In genomic region chr1:185734929-185735666, GRCh38 we compare ENCODE assay signal across 9 cellular contexts. TPM values are rescaled to one million over a fixed set of nuclear protein-coding genes. Genes with fewer than 3 reads are reported as not detected.
DNase-seq lines count a peak whose midpoint lies in the region; FAIRE-seq and TF ChIP-seq lines count a peak whose summit lies in the region.
"Had no signal": no experiment of that assay in that cellular context is flagged by ENCODE, and none has a peak within 500 bp of the region (broad histone marks: within the 10 kb centered on the region; RNA-seq: fewer than 3 reads in every experiment).

No MANE protein-coding gene starts in this region.

- FAIRE-seq in H54 (lab: Jason Lieb, UNC) = no peak

- no peaks in the 10 kb centered on the region for H3K9me3 ChIP-seq in AG04450 (ENCODE audit: control insufficient read depth, insufficient read depth, low read length)
- peaks cover 0 to 5% of the 10 kb centered on the region in 2 donors for H3K9me3 ChIP-seq in muscle layer of duodenum (ENCODE audit: control insufficient read depth in 1 of 2, low read length in 2 of 2)
- H3K9me3 ChIP-seq in colonic mucosa = no peaks in the 10 kb centered on the region

- H3K4me3 ChIP-seq in AG04450 (ENCODE audit: low read depth, low read length) (peak overlapping the region; percentile 64), coronary artery (peak overlapping the region; percentile 86), muscle layer of duodenum (ENCODE audit: low read depth in 1 of 2, low read length in 2 of 2) (peak overlapping the region; percentile 67 to 73), colonic mucosa (no peak overlapping the region)

- H3K9ac ChIP-seq in colonic mucosa (ENCODE audit: low read depth in 2 of 2, low read length in 2 of 2) = peak overlapping the region in 1 of 2 donors; percentile 9

- POLR2A ChIA-PET in AG04450 (lab: Yijun Ruan, JAX) = no interaction called here

- H3K4me3 Mint-ChIP-seq in HFFc6 = peak overlapping the region; percentile 85

- H3K27ac ChIP-seq in AG04450 (ENCODE audit: low read depth, low read length) (no peak overlapping the region), coronary artery (peak overlapping the region; percentile 74 to 96), muscle layer of duodenum (ENCODE audit: low read length) (peak overlapping the region; percentile 71), colonic mucosa (no peak overlapping the region)
- H3K27ac ChIP-seq: foreskin keratinocyte had no signal

- H3K36me3 ChIP-seq in muscle layer of duodenum (ENCODE audit: control insufficient read depth in 1 of 2, insufficient read depth in 2 of 2, low read length in 2 of 2) (no peaks in the 10 kb centered on the region), colonic mucosa (no peaks in the 10 kb centered on the region)

- intact Hi-C loops in colonic mucosa (cut with DNase I) (no loop called here), posterior vena cava (cut with DNase I) (no loop called here)

- TF ChIP-seq POLR2A in H54 (IDR thresholded peaks at IDR 0.05; ENCODE audit: low read depth, low read length) = no peak

- peak overlapping the region; percentile 42 for H3K27ac Mint-ChIP-seq in HFFc6

- no peaks in the 10 kb centered on the region for H3K36me3 Mint-ChIP-seq in HFFc6 (ENCODE audit: low read depth)

- no peaks in the 10 kb centered on the region for H3K9me3 Mint-ChIP-seq in HFFc6

- CTCF ChIA-PET in AG04450 (lab: Charles Lee) = interaction anchor here (0.8 to 3.6 kb wide), 4 partner anchors 15 to 477 kb away, joined by 3 to 32 read pairs (median 6); no protein-coding TSS in a partner anchor

- H3K27me3 ChIP-seq in AG04450 (ENCODE audit: control insufficient read depth, insufficient read depth, low read length) = no peaks in the 10 kb centered on the region
- H3K27me3 ChIP-seq in muscle layer of duodenum (ENCODE audit: low read depth, low read length) = peaks cover 12% of the 10 kb centered on the region
- H3K27me3 ChIP-seq in colonic mucosa = peaks cover 14% of the 10 kb centered on the region
- H3K27me3 ChIP-seq: foreskin keratinocyte had no signal

- TF ChIP-seq CTCF in AG04450 (IDR thresholded peaks at IDR 0.05; ENCODE audit: low read depth, low read length) = no peak
- TF ChIP-seq CTCF in HFFc6 (IDR thresholded peaks at IDR 0.05) = no peak
- TF ChIP-seq CTCF in coronary artery (IDR thresholded peaks at IDR 0.05) = no peak
- TF ChIP-seq CTCF in colonic mucosa (IDR thresholded peaks at IDR 0.05) = no peak

- H3K4me1 Mint-ChIP-seq in HFFc6 (ENCODE audit: low read depth) = peaks cover 28% of the 10 kb centered on the region

- DNase-seq in AG04450 (ENCODE audit: low read depth, low spot score) (no peak), HFFc6 (no peak), coronary artery (ENCODE audit: low spot score) (no peak), SKM-1 (lab: John Stamatoyannopoulos, UW; ENCODE audit: unreplicated experiment) (no peak), H54 (ENCODE audit: insufficient read length, low spot score) (no peak), colonic mucosa (no peak), posterior vena cava (ENCODE audit: low spot score) (no peak)
- DNase-seq: foreskin keratinocyte had no signal

- peaks cover 4% of the 10 kb centered on the region; the same call in 1 of the 2 replicates for H3K27me3 Mint-ChIP-seq in HFFc6 (ENCODE audit: insufficient read depth)

- H3K4me1 ChIP-seq in muscle layer of duodenum (ENCODE audit: control insufficient read depth in 1 of 2, insufficient read depth in 2 of 2, low read length in 2 of 2) = no peaks in the 10 kb centered on the region
- H3K4me1 ChIP-seq in colonic mucosa = no peaks in the 10 kb centered on the region
- H3K4me1 ChIP-seq: foreskin keratinocyte had no signal

RNA-seq across cellular contexts. Expression of gene HMCN1, which starts 0.9 kb away (rescaled TPM):
- 19.7 and 20.9 TPM in 2 replicates for polyA plus RNA-seq in AG04450 (2011; rRNA removed)
- polyA minus RNA-seq in AG04450 (2011; rRNA and poly(A)+ RNA removed) = 36.6 and 38.6 TPM in 2 replicates
- 1 to 10 TPM; 1.2 to 1.8 (median 1.5) TPM for total RNA-seq in HFFc6 (2021; fragmentation: NEBNext Ultra II Directional; extraction: Animal tissue kit (Norgen Biotek cat#: 25700))
- total RNA-seq in colonic mucosa (1 to 10 TPM; 1.3 to 3.7 TPM), posterior vena cava (10 to 100 TPM; 10.6 to 17.3 TPM)

Comparison
In these comparisons a context has a peak if more than half of its experiments do, and no peak if none do; other contexts are left out.
1. H3K27ac ChIP-seq: peak in coronary artery (2 of 2) and muscle layer of duodenum (single experiment); none in AG04450 (single experiment) and colonic mucosa (single experiment).